ENCODE assay signal across 15 cellular contexts in genomic region chr3:63753567-63753966, GRCh38.
DNase-seq lines count a peak whose midpoint lies in the region; ATAC-seq, FAIRE-seq and TF ChIP-seq lines count a peak whose summit lies in the region.
"Had no signal": no experiment of that assay in that cellular context is flagged by ENCODE, and none has a peak within 500 bp of the region (broad histone marks: within the 10 kb centered on the region; RNA-seq: fewer than 3 reads in every experiment).

No MANE protein-coding gene starts in this region.

- no TSS peak for BruUV-seq in IMR-90 (replicated peaks; lab: Mats Ljungman, UMichigan)
- BruUV-seq in K562 (replicated peaks; lab: Mats Ljungman, UMichigan): no TSS peak
- no TSS peak for BruUV-seq in OCI-LY7 (replicated peaks; lab: Mats Ljungman, UMichigan)

- no peak overlapping the region for H2AFZ ChIP-seq in IMR-90 (replicated peaks; ENCODE audit: low read length, poor library complexity)
- H2AFZ ChIP-seq in K562 (ENCODE audit: low read depth, low read length): no peak overlapping the region
- no peak overlapping the region for H2AFZ ChIP-seq in OCI-LY7 (ENCODE audit: low read length)

- no peak overlapping the region for H2AK5ac ChIP-seq in IMR-90 (ENCODE audit: low read depth, low read length)

- H3K9ac ChIP-seq in IMR-90 (ENCODE audit: low read depth, low read length) (no peak overlapping the region), K562 (ENCODE audit: insufficient read depth in 1 of 2, low read depth in 2 of 2, low read length in 2 of 2) (no peak overlapping the region)

- no peaks in the 10 kb centered on the region for H3K9me2 ChIP-seq in OCI-LY7 (ENCODE audit: insufficient read depth, low read length)

- no peak overlapping the region for H2BK15ac ChIP-seq in IMR-90 (ENCODE audit: low read depth, low read length)

- WGBS in IMR-90 (ENCODE audit: extremely low coverage in 2 of 2, insufficient read length in 1 of 2), 2 experiments: no CpG with 5 or more reads among the region's 4 CpGs
- WGBS in K562 (ENCODE audit: insufficient coverage, low coverage, missing lambda C conversion rate): 2% methylated on average over 4 of the region's 4 CpGs

- no peak overlapping the region for H3K4me3 ChIP-seq in IMR-90 (ENCODE audit: insufficient read depth, low read depth, low read length)
- no peak overlapping the region for H3K4me3 ChIP-seq in K562
- no peak overlapping the region for H3K4me3 ChIP-seq in OCI-LY7 (ENCODE audit: low read depth, low read length, poor library complexity, severe bottlenecking)
- no peak overlapping the region for H3K4me3 ChIP-seq in left ventricle myocardium inferior
- H3K4me3 ChIP-seq: MG63, tibial nerve had no signal

- H3K18ac ChIP-seq in IMR-90 (ENCODE audit: low read depth, low read length): no peak overlapping the region

- TF ChIP-seq RAD21 in IMR-90 (IDR thresholded peaks at IDR 0.05; ENCODE audit: low read length) (no peak), K562 (CRISPR knock-in tag; conservative IDR thresholded peaks at IDR 0.05 in 1 of 2, IDR thresholded peaks at IDR 0.05 in 1 of 2) (no peak)

- H3K27ac ChIP-seq in IMR-90 (ENCODE audit: insufficient read depth, low read length) (no peak overlapping the region), K562 (ENCODE audit: extremely low read depth, low read depth, low read length) (no peak overlapping the region), OCI-LY7 (ENCODE audit: low read depth, low read length, poor library complexity, severe bottlenecking) (no peak overlapping the region), left ventricle myocardium inferior (replicated peaks) (no peak overlapping the region)
- H3K27ac ChIP-seq: C4-2B, tibial nerve had no signal

- H3K4me2 ChIP-seq in IMR-90 (ENCODE audit: low read depth, low read length) (no peak overlapping the region), K562 (ENCODE audit: insufficient read depth, low read length) (no peak overlapping the region), OCI-LY7 (ENCODE audit: low read length) (no peak overlapping the region)

- intact Hi-C loops in IMR-90 (cut with micrococcal nuclease) (no loop called here), K562 (cut with micrococcal nuclease) (no loop called here), OCI-LY7 (cut with micrococcal nuclease; ENCODE audit: unreplicated experiment) (no loop called here), left ventricle myocardium inferior (cut with micrococcal nuclease) (no loop called here)

- H4K91ac ChIP-seq in IMR-90 (ENCODE audit: insufficient read depth, low read depth, low read length): no peak overlapping the region

- in situ Hi-C loops in IMR-90 (cut with MboI; ENCODE audit: low sequenced_read_pairs) (no loop called here), K562 (cut with MboI) (no loop called here)

- no peak overlapping the region for H3K4ac ChIP-seq in IMR-90 (ENCODE audit: low read depth, low read length)

- no peak for FAIRE-seq in K562 (lab: Jason Lieb, UNC)

- no peak overlapping the region for H3K56ac ChIP-seq in IMR-90 (ENCODE audit: extremely low read depth, insufficient read depth, low read length)

- H4K20me1 ChIP-seq in IMR-90 (ENCODE audit: insufficient read depth, low read length) (no peaks in the 10 kb centered on the region), K562 (replicated peaks; ENCODE audit: control insufficient read depth, insufficient read depth, low read length) (no peaks in the 10 kb centered on the region), OCI-LY7 (ENCODE audit: insufficient read depth, low read length) (no peaks in the 10 kb centered on the region)

- H3K4me1 ChIP-seq in IMR-90 (ENCODE audit: control insufficient read depth, insufficient read depth, low read length) (no peaks in the 10 kb centered on the region), K562 (replicated peaks in 1 of 2; ENCODE audit: control insufficient read depth in 2 of 2, insufficient read depth in 2 of 2, low read length in 2 of 2) (no peaks in the 10 kb centered on the region), OCI-LY7 (ENCODE audit: insufficient read depth, low read length, poor library complexity, severe bottlenecking) (no peaks in the 10 kb centered on the region), left ventricle myocardium inferior (no peaks in the 10 kb centered on the region)
- H3K4me1 ChIP-seq: tibial nerve had no signal

- H2BK20ac ChIP-seq in IMR-90 (ENCODE audit: low read depth, low read length): no peak overlapping the region

- H3K79me2 ChIP-seq in K562 (ENCODE audit: control insufficient read depth, insufficient read depth, low read length) (no peaks in the 10 kb centered on the region), OCI-LY7 (ENCODE audit: insufficient read depth, low read depth, low read length) (no peaks in the 10 kb centered on the region)

- CTCF ChIA-PET in IMR-90 (lab: Yijun Ruan, JAX) (interaction anchor here (0.5 kb wide), 1 partner anchor 120 kb away, joined by 3 read pairs; no protein-coding TSS in a partner anchor), K562 (lab: Yijun Ruan, JAX; ENCODE audit: low intra/inter-chr PET ratio) (no interaction called here), OCI-LY7 (lab: Charles Lee; ENCODE audit: unreplicated experiment) (no interaction called here)

- H3K14ac ChIP-seq in IMR-90 (replicated peaks; ENCODE audit: low read depth, low read length): no peak overlapping the region

- H3K79me1 ChIP-seq in IMR-90 (ENCODE audit: low read depth in 1 of 2, low read length in 2 of 2): no peaks in the 10 kb centered on the region

- POLR2A ChIA-PET in IMR-90 (lab: Charles Lee; ENCODE audit: unreplicated experiment): no interaction called here
- POLR2A ChIA-PET in K562 (lab: Yijun Ruan, JAX): no interaction called here
- POLR2A ChIA-PET in OCI-LY7 (lab: Charles Lee): no interaction called here

- H2BK5ac ChIP-seq in IMR-90 (ENCODE audit: low read depth, low read length, poor library complexity, severe bottlenecking): no peak overlapping the region

- H3K27me3 ChIP-seq in IMR-90 (ENCODE audit: control insufficient read depth, insufficient read depth, low read length): no peaks in the 10 kb centered on the region
- no peaks in the 10 kb centered on the region for H3K27me3 ChIP-seq in K562 (ENCODE audit: control insufficient read depth in 2 of 2, insufficient read depth in 2 of 2, low read length in 2 of 2)
- no peaks in the 10 kb centered on the region for H3K27me3 ChIP-seq in left ventricle myocardium inferior (ENCODE audit: low read depth)
- H3K27me3 ChIP-seq: MG63, tibial nerve had no signal

- H3K23ac ChIP-seq in IMR-90 (ENCODE audit: low read depth, low read length): no peak overlapping the region

- peak; percentile 24 for DNase-seq in COLO829 (ENCODE audit: low spot score)
- peak; percentile 31 for DNase-seq in IMR-90
- DNase-seq in K562 (ENCODE audit: extremely low read depth in 1 of 4, low spot score in 3 of 4): peak in 3 of 4 experiments; percentile 3 to 6 (median 4)
- DNase-seq in kidney tubule cell (ENCODE audit: low spot score): peak; percentile 28
- DNase-seq in NK-92 treated with Interleukin-12 subunit alpha and Interleukin-12 subunit beta, amount 100 ng/mL, for 24 hours (lab: John Stamatoyannopoulos, UW): no peak
- DNase-seq in OCI-LY7 (ENCODE audit: low spot score): no peak
- DNase-seq in left ventricle myocardium inferior: no peak
- DNase-seq: activated CD4-positive, alpha-beta T cell treated with anti-CD3 and anti-CD28 coated beads, Interleukin-2, amount 50 U/mL, for 48 hours; activated naive CD4-positive, alpha-beta T cell treated with Interleukin-2 at 50 U/mL for 16 hours; GOT3; head of caudate nucleus; MG63 had no signal

- H3K36me3 ChIP-seq in IMR-90 (ENCODE audit: control insufficient read depth, insufficient read depth, low read length) (no peaks in the 10 kb centered on the region), K562 (ENCODE audit: control insufficient read depth, insufficient read depth, low read length) (no peaks in the 10 kb centered on the region), OCI-LY7 (ENCODE audit: insufficient read depth, low read length) (no peaks in the 10 kb centered on the region), left ventricle myocardium inferior (no peaks in the 10 kb centered on the region)
- H3K36me3 ChIP-seq: MG63, tibial nerve had no signal

- dilution Hi-C loops in IMR-90 (cut with HindIII; ENCODE audit: low sequenced_read_pairs, unreplicated experiment): no loop called here

- H2BK120ac ChIP-seq in IMR-90 (ENCODE audit: low read depth, low read length): no peak overlapping the region

- TF ChIP-seq EP300 in K562 (IDR thresholded peaks at IDR 0.05; ENCODE audit: low read length): no peak

- TF ChIP-seq POLR2A in IMR-90 (IDR thresholded peaks at IDR 0.05; ENCODE audit: low read depth, low read length) (no peak), K562 (conservative IDR thresholded peaks at IDR 0.05) (no peak)

- no peaks in the 10 kb centered on the region for H3K9me3 ChIP-seq in IMR-90 (ENCODE audit: control insufficient read depth, insufficient read depth, low read length)
- no peaks in the 10 kb centered on the region for H3K9me3 ChIP-seq in K562 (replicated peaks; ENCODE audit: control insufficient read depth, insufficient read depth, low read depth, low read length)
- H3K9me3 ChIP-seq in OCI-LY7 (ENCODE audit: low read length): no peaks in the 10 kb centered on the region
- H3K9me3 ChIP-seq in left ventricle myocardium inferior (replicated peaks): no peaks in the 10 kb centered on the region
- H3K9me3 ChIP-seq: MG63, tibial nerve had no signal

- no peak overlapping the region for H4K8ac ChIP-seq in IMR-90 (ENCODE audit: low read depth in 2 of 2, low read length in 2 of 2)

- H2AK9ac ChIP-seq in IMR-90 (replicated peaks; ENCODE audit: low read depth, low read length, poor library complexity): no peak overlapping the region

- TF ChIP-seq CTCF in IMR-90 (conservative IDR thresholded peaks at IDR 0.05; ENCODE audit: low read depth, low read length) (no peak), K562 (IDR thresholded peaks at IDR 0.05 in 2 of 3, conservative IDR thresholded peaks at IDR 0.05 in 1 of 3; ENCODE audit: insufficient read depth in 2 of 3, low read depth in 1 of 3, low read length in 3 of 3) (no peak), OCI-LY7 (conservative IDR thresholded peaks at IDR 0.05; ENCODE audit: low read length) (no peak), left ventricle myocardium inferior (IDR thresholded peaks at IDR 0.05; ENCODE audit: borderline replicate concordance) (no peak)

- H3K9me1 ChIP-seq in IMR-90 (ENCODE audit: insufficient read depth, low read length) (no peaks in the 10 kb centered on the region), K562 (ENCODE audit: control insufficient read depth, insufficient read depth, low read length) (no peaks in the 10 kb centered on the region)

- H4K5ac ChIP-seq in IMR-90 (ENCODE audit: low read depth, low read length): no peak overlapping the region

- ATAC-seq in IMR-90 (ENCODE audit: low read depth): no peak
- ATAC-seq in K562: no peak
- ATAC-seq in HG02642 (IDR thresholded peaks at IDR 0.05; ENCODE audit: poor library complexity, unreplicated experiment): no peak

TF ChIP-seq in IMR-90, 13 proteins besides CTCF, POLR2A, EP300 and RAD21 (continues in another document):
- no peak for TF ChIP-seq MXI1 (IDR thresholded peaks at IDR 0.05; ENCODE audit: borderline replicate concordance, low read depth, low read length)
- TF ChIP-seq FOS (IDR thresholded peaks at IDR 0.05; ENCODE audit: low read depth, low read length): no peak

TF ChIP-seq in K562, 482 proteins besides CTCF, POLR2A, EP300 and RAD21 (continues in another document):
- peak; percentile 84 for TF ChIP-seq EHMT2 (IDR thresholded peaks at IDR 0.05)
- no peak for TF ChIP-seq ELF1 (tag; IDR thresholded peaks at IDR 0.05)
- TF ChIP-seq SAFB (IDR thresholded peaks at IDR 0.05; ENCODE audit: borderline replicate concordance, low read depth, low read length): no peak

Comparison
In these comparisons a context has a peak if more than half of its experiments do, and no peak if none do; other contexts are left out.
1. DNase-seq: peak in COLO829 (single experiment), IMR-90 (single experiment), K562 (3 of 4) and kidney tubule cell (single experiment); none in NK-92 treated with Interleukin-12 subunit alpha and Interleukin-12 subunit beta, amount 100 ng/mL, for 24 hours (single experiment), OCI-LY7 (single experiment) and left ventricle myocardium inferior (single experiment).